Comparison of ENCODE assay signal across 9 cellular contexts in genomic region chr5:112329429-112330090, GRCh38.
DNase-seq lines count a peak whose midpoint lies in the region; ATAC-seq and TF ChIP-seq lines count a peak whose summit lies in the region.
"Had no signal": no experiment of that assay in that cellular context is flagged by ENCODE, and none has a peak within 500 bp of the region (broad histone marks: within the 10 kb centered on the region; RNA-seq: fewer than 3 reads in every experiment).

No MANE protein-coding gene starts in this region.

- ATAC-seq in GM19035 (IDR thresholded peaks at IDR 0.05; ENCODE audit: unreplicated experiment) (peak; percentile 95), HG02642 (IDR thresholded peaks at IDR 0.05; ENCODE audit: poor library complexity, unreplicated experiment) (peak; percentile 81)

- no peaks in the 10 kb centered on the region for H3K9me3 ChIP-seq in neural progenitor cell (ENCODE audit: low read depth)
- no peaks in the 10 kb centered on the region for H3K9me3 ChIP-seq in CD8-positive, alpha-beta memory T cell (ENCODE audit: low read length)
- H3K9me3 ChIP-seq: SJCRH30 had no signal

- CTCF ChIA-PET in CD8-positive, alpha-beta memory T cell (lab: Charles Lee): no interaction called here

- no peaks in the 10 kb centered on the region for H3K27me3 Mint-ChIP-seq in neural progenitor cell (ENCODE audit: insufficient read depth, low read depth)
- H3K27me3 Mint-ChIP-seq in CD8-positive, alpha-beta memory T cell: peaks cover 0 to 1% of the 10 kb centered on the region in 2 donors

- TF ChIP-seq CTCF in neural progenitor cell (IDR thresholded peaks at IDR 0.05): no peak

- DNase-seq in NCI-H526 (lab: John Stamatoyannopoulos, UW) (peak; percentile 55 to 60), neural progenitor cell (ENCODE audit: low spot score) (peak; percentile 18), DMS 273 treated with DMSO at 0.1 percent for 48 hours (lab: John Stamatoyannopoulos, UW) (no peak), NCI-H1436 treated with DMSO at 0.1 percent for 48 hours (lab: John Stamatoyannopoulos, UW) (no peak)
- DNase-seq in CD8-positive, alpha-beta memory T cell: no peak
- DNase-seq: stimulated activated CD4-positive, alpha-beta T cell treated with anti-CD3 and anti-CD28 coated beads, Interleukin-4, amount 100 ng/mL, for 24 hours had no signal

- H3K36me3 ChIP-seq in neural progenitor cell: no peaks in the 10 kb centered on the region
- no peaks in the 10 kb centered on the region for H3K36me3 ChIP-seq in CD8-positive, alpha-beta memory T cell (ENCODE audit: insufficient read depth, low read length)
- H3K36me3 ChIP-seq: SJCRH30 had no signal

- POLR2A ChIA-PET in CD8-positive, alpha-beta memory T cell (lab: Charles Lee): no interaction called here

- H3K27me3 ChIP-seq in neural progenitor cell: no peaks in the 10 kb centered on the region
- H3K27me3 ChIP-seq in CD8-positive, alpha-beta memory T cell (ENCODE audit: insufficient read depth, low read length, poor library complexity, severe bottlenecking): no peaks in the 10 kb centered on the region
- H3K27me3 ChIP-seq: SJCRH30 had no signal

- no peak overlapping the region for H3K27ac ChIP-seq in neural progenitor cell
- no peak overlapping the region for H3K27ac ChIP-seq in CD8-positive, alpha-beta memory T cell (ENCODE audit: low read depth, low read length)
- H3K27ac ChIP-seq: SJCRH30 had no signal

- no peaks in the 10 kb centered on the region for H3K79me2 ChIP-seq in neural progenitor cell (ENCODE audit: low read depth)

- no peak overlapping the region for H3K4me3 ChIP-seq in neural progenitor cell
- no peak overlapping the region for H3K4me3 ChIP-seq in CD8-positive, alpha-beta memory T cell (ENCODE audit: low read length)
- H3K4me3 ChIP-seq: SJCRH30 had no signal

- H3K4me2 ChIP-seq in neural progenitor cell: peak overlapping the region; percentile 34

- no peaks in the 10 kb centered on the region for H4K20me1 ChIP-seq in neural progenitor cell (ENCODE audit: low read depth)

- no peak overlapping the region for H3K9ac ChIP-seq in neural progenitor cell

- no peaks in the 10 kb centered on the region for H3K36me3 Mint-ChIP-seq in neural progenitor cell
- no peaks in the 10 kb centered on the region for H3K36me3 Mint-ChIP-seq in CD8-positive, alpha-beta memory T cell

- peaks cover 46% of the 10 kb centered on the region for H3K4me1 Mint-ChIP-seq in neural progenitor cell
- peaks cover 0 to 9% (median 7%) of the 10 kb centered on the region in 3 donors for H3K4me1 Mint-ChIP-seq in CD8-positive, alpha-beta memory T cell

- H3F3A ChIP-seq in neural progenitor cell (ENCODE audit: low read depth): peaks cover 2% of the 10 kb centered on the region

- H3K9me3 Mint-ChIP-seq in neural progenitor cell: peaks cover 2% of the 10 kb centered on the region
- no peaks in the 10 kb centered on the region for H3K9me3 Mint-ChIP-seq in CD8-positive, alpha-beta memory T cell

- H2AFZ ChIP-seq in neural progenitor cell (replicated peaks): no peak overlapping the region

- no peak overlapping the region for H3K27ac Mint-ChIP-seq in neural progenitor cell
- H3K27ac Mint-ChIP-seq in CD8-positive, alpha-beta memory T cell: peak overlapping the region in 1 of 8 donors; percentile 0

- peaks cover 30% of the 10 kb centered on the region for H3K4me1 ChIP-seq in neural progenitor cell
- H3K4me1 ChIP-seq in CD8-positive, alpha-beta memory T cell (ENCODE audit: insufficient read depth, low read length): no peaks in the 10 kb centered on the region
- H3K4me1 ChIP-seq: SJCRH30 had no signal

- no peak overlapping the region for H3K4me3 Mint-ChIP-seq in neural progenitor cell
- H3K4me3 Mint-ChIP-seq in CD8-positive, alpha-beta memory T cell: peak overlapping the region in 1 of 7 donors; percentile 0

Comparison
In these comparisons a context has a peak if more than half of its experiments do, and no peak if none do; other contexts are left out.
1. DNase-seq: peak in NCI-H526 (2 of 2) and neural progenitor cell (single experiment); none in DMS 273 treated with DMSO at 0.1 percent for 48 hours (single experiment), NCI-H1436 treated with DMSO at 0.1 percent for 48 hours (single experiment) and CD8-positive, alpha-beta memory T cell (0 of 5).